Comparison of ENCODE assay signal across 8 cellular contexts in the genomic region with DNA sequence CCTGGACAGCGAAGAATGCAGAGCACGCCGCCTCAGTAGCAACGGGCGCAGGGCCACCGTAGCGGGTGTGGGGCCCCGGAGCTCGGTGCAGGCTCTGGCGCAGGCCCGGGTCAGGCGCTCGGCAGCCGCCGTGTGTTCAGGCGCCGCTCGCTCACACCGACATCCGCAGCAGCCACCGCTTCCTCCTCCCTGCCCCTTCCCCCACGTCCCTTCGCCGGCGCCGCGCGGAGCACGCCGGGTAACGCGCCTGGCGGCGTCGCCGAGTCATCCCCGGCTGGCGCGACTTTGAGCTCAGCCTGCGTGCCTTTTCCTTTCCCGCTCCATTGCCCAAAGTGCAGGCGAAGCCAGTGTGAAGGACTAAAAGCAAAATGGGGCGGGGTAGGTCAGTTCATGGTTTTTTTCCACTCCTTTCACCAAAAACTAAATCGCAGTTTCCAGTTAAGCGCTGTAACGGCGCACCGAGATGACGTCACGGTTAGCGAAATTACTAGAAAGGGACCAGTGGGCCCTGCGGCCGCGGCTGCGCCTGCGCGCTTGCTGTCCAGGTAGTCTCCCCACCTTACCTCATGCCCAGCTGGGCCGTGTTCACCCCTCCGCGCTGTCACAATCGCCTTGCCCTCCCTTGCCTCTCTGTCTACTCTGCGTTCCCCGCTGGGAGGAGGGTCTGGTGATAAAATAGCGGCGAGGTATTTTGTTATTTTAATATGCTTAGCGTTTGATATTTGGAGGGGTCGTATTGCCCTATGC.
DNase-seq lines count a peak whose midpoint lies in the region; ATAC-seq and TF ChIP-seq lines count a peak whose summit lies in the region.

A gene (minus strand): TSS at position 191 of the 747 bp plus-strand sequence. CDS start 279 bp downstream, outside the sequence.

- ATAC-seq in GM19043 (IDR thresholded peaks at IDR 0.05; ENCODE audit: low read depth, unreplicated experiment) (peak; percentile 72), HG03354 (IDR thresholded peaks at IDR 0.05; ENCODE audit: poor library complexity, severe bottlenecking, unreplicated experiment) (peak; percentile 79)

- no peak for TF ChIP-seq CTCF in AG10803 (conservative IDR thresholded peaks at IDR 0.05; ENCODE audit: low read length)

- H3K4me3 ChIP-seq in AG10803 (ENCODE audit: low read length) = peak within 1 kb of the TSS; percentile 99

- peak; percentile 90 for DNase-seq in AG10803 (ENCODE audit: low read depth)
- DNase-seq in NCI-H446 (lab: John Stamatoyannopoulos, UW) = peak; percentile 59 to 87
- DNase-seq in activated CD4-positive, CD25-positive, alpha-beta regulatory T cell treated with anti-CD3 and anti-CD28 coated beads, Interleukin-2, amount 50 U/mL, for 16 hours (ENCODE audit: low read depth, low spot score) = peak; percentile 82
- peak; percentile 94 for DNase-seq in central memory CD4-positive, alpha-beta T cell
- DNase-seq in iris pigment epithelial cell (ENCODE audit: low read depth) = peak; percentile 93
- DNase-seq in stimulated activated CD4-positive, alpha-beta T cell treated with anti-CD3 and anti-CD28 coated beads, Interleukin-12 subunit alpha, Interleukin-12 subunit beta, amount 100 ng/mL, for 24 hours (ENCODE audit: low read depth in 2 of 2) = peak; percentile 80 to 86

Comparison
In these comparisons a context has a peak if more than half of its experiments do, and no peak if none do; other contexts are left out.
1. Peak in every context shown above with its lines: DNase-seq, ATAC-seq and H3K4me3 ChIP-seq.